Comparison of ENCODE assay signal across 9 cellular contexts in genomic region chr1:27643626-27644368, GRCh38. TPM values are rescaled to one million over a fixed set of nuclear protein-coding genes. Genes with fewer than 3 reads are reported as not detected.
A peak's percentile ranks its signal among the peaks of the same experiment; 100 is the strongest.
DNase-seq lines count a peak whose midpoint lies in the region; ATAC-seq and TF ChIP-seq lines count a peak whose summit lies in the region.
"Had no signal": no experiment of that assay in that cellular context is flagged by ENCODE, and none has a peak within 500 bp of the region (broad histone marks: within the 10 kb centered on the region; RNA-seq: fewer than 3 reads in every experiment).

No MANE protein-coding gene starts in this region.

- POLR2A ChIA-PET in Caco-2 (lab: Charles Lee): no interaction called here

- DNase-seq in Caco-2: peak in 1 of 2 experiments; percentile 55
- peak; percentile 54 for DNase-seq in SK-N-DZ (ENCODE audit: low spot score)
- DNase-seq in activated naive CD4-positive, alpha-beta T cell treated with anti-CD3 and anti-CD28 coated beads for 36 hours: peak; percentile 81
- DNase-seq in heart right ventricle: peak in 1 of 2 donors; percentile 57
- peak in 2 of 3 donors; percentile 48 to 68 for DNase-seq in stimulated activated CD4-positive, alpha-beta T cell treated with anti-CD3 and anti-CD28 coated beads, Interleukin-12 subunit alpha, Interleukin-12 subunit beta, amount 100 ng/mL, for 48 hours (ENCODE audit: low read depth in 2 of 3, low spot score in 1 of 3)
- no peak for DNase-seq in GM19240 (ENCODE audit: insufficient read length, low spot score)

- no peak overlapping the region for H3K4me3 ChIP-seq in Caco-2 (ENCODE audit: low read depth, low read length)
- H3K4me3 ChIP-seq in heart right ventricle: no peak overlapping the region

- TF ChIP-seq CTCF in Caco-2 (IDR thresholded peaks at IDR 0.05; ENCODE audit: insufficient read depth in 1 of 2, low read depth in 1 of 2, low read length in 1 of 2, severe bottlenecking in 1 of 2, unreplicated experiment in 1 of 2) (peak; percentile 63 to 75), heart right ventricle (IDR thresholded peaks at IDR 0.05) (peak; percentile 69 to 87 (median 80))

- H3K27ac Mint-ChIP-seq in Caco-2 (ENCODE audit: unreplicated experiment): no peak overlapping the region
- H3K27ac Mint-ChIP-seq in activated naive CD4-positive, alpha-beta T cell treated with anti-CD3 and anti-CD28 coated beads for 36 hours: no peak overlapping the region

- intact Hi-C loops in Caco-2 (cut with micrococcal nuclease; ENCODE audit: unreplicated experiment) (loop anchor here (1.0 kb wide), 1 partner anchor 21 kb away; no protein-coding TSS in a partner anchor), heart right ventricle (cut with DNase I) (loop anchor here in 1 of 10 donors (2.0 kb wide), 1 partner anchor 19 kb away; no protein-coding TSS in a partner anchor)
- intact Hi-C loops in activated naive CD4-positive, alpha-beta T cell treated with anti-CD3 and anti-CD28 coated beads for 36 hours (cut with micrococcal nuclease): loop anchor here (1.0 kb wide), 1 partner anchor 20 kb away; no protein-coding TSS in a partner anchor

- CTCF ChIA-PET in Caco-2 (lab: Charles Lee): interaction anchor here (1.0 kb wide), 2 partner anchors 19 to 82 kb away, joined by 3 to 8 read pairs; no protein-coding TSS in a partner anchor
- CTCF ChIA-PET in activated naive CD4-positive, alpha-beta T cell treated with anti-CD3 and anti-CD28 coated beads for 36 hours (lab: Charles Lee): interaction anchor here (0.7 to 2.1 kb wide), 10 partner anchors 9 to 89 kb away, joined by 3 to 30 read pairs (median 4); no protein-coding TSS in a partner anchor

- H3K9me3 ChIP-seq in Caco-2 (no peaks in the 10 kb centered on the region), heart right ventricle (no peaks in the 10 kb centered on the region)

- no peaks in the 10 kb centered on the region for H3K36me3 Mint-ChIP-seq in Caco-2 (ENCODE audit: insufficient read depth, unreplicated experiment)
- H3K36me3 Mint-ChIP-seq in activated naive CD4-positive, alpha-beta T cell treated with anti-CD3 and anti-CD28 coated beads for 36 hours (ENCODE audit: low read depth): no peaks in the 10 kb centered on the region
- H3K36me3 Mint-ChIP-seq: IgD-negative memory B cell had no signal

- H3K27me3 ChIP-seq in Caco-2 (replicated peaks; ENCODE audit: control insufficient read depth, insufficient read depth, low read length) (no peaks in the 10 kb centered on the region), heart right ventricle (no peaks in the 10 kb centered on the region)

- BruUV-seq in Caco-2 (replicated peaks; lab: Mats Ljungman, UMichigan): no TSS peak

- H3K36me3 ChIP-seq in Caco-2 (ENCODE audit: control insufficient read depth, insufficient read depth, low read length) (no peaks in the 10 kb centered on the region), heart right ventricle (no peaks in the 10 kb centered on the region)

- H3K4me1 ChIP-seq in Caco-2 (no peaks in the 10 kb centered on the region), heart right ventricle (peaks cover 4 to 30% (median 9%) of the 10 kb centered on the region in 9 donors)

- H3K9me3 Mint-ChIP-seq in Caco-2 (ENCODE audit: unreplicated experiment): no peaks in the 10 kb centered on the region
- H3K9me3 Mint-ChIP-seq in activated naive CD4-positive, alpha-beta T cell treated with anti-CD3 and anti-CD28 coated beads for 36 hours: no peaks in the 10 kb centered on the region
- H3K9me3 Mint-ChIP-seq: IgD-negative memory B cell had no signal

- WGBS in heart right ventricle, 2 donors: 36 to 40% methylated on average over 12 of the region's 12 CpGs

- no peaks in the 10 kb centered on the region for H3K27me3 Mint-ChIP-seq in Caco-2 (ENCODE audit: insufficient read depth, unreplicated experiment)
- no peaks in the 10 kb centered on the region for H3K27me3 Mint-ChIP-seq in activated naive CD4-positive, alpha-beta T cell treated with anti-CD3 and anti-CD28 coated beads for 36 hours (ENCODE audit: low read depth)
- H3K27me3 Mint-ChIP-seq: IgD-negative memory B cell had no signal

- H3K27ac ChIP-seq in heart right ventricle: peak overlapping the region in 2 of 10 donors; percentile 5 to 31

- no peak overlapping the region for H3K4me3 Mint-ChIP-seq in Caco-2 (ENCODE audit: unreplicated experiment)
- H3K4me3 Mint-ChIP-seq in activated naive CD4-positive, alpha-beta T cell treated with anti-CD3 and anti-CD28 coated beads for 36 hours: no peak overlapping the region

- ATAC-seq in HG02610 (IDR thresholded peaks at IDR 0.05; ENCODE audit: unreplicated experiment) (peak; percentile 78), heart right ventricle (peak; percentile 14 to 77 (median 67)), HG02588 (IDR thresholded peaks at IDR 0.05; ENCODE audit: unreplicated experiment) (no peak)

- no peaks in the 10 kb centered on the region for H3K4me1 Mint-ChIP-seq in Caco-2 (ENCODE audit: low read depth, unreplicated experiment)
- H3K4me1 Mint-ChIP-seq in activated naive CD4-positive, alpha-beta T cell treated with anti-CD3 and anti-CD28 coated beads for 36 hours (ENCODE audit: low read depth): peaks cover 12% of the 10 kb centered on the region

RNA-seq across cellular contexts. Expression of gene FGR, which starts 8.8 kb away (rescaled TPM):
- not detected in 2 replicates for total RNA-seq in Caco-2 (2022)
- polyA plus RNA-seq in SK-N-DZ (2014; cell fraction: cytosol; rRNA removed): not detected in 2 replicates
- polyA plus RNA-seq in SK-N-DZ (2014; cell fraction: nucleus; rRNA removed): not detected in 2 replicates
- under 1 TPM; 0.10 to 0.14 TPM for total RNA-seq in activated naive CD4-positive, alpha-beta T cell treated with anti-CD3 and anti-CD28 coated beads for 36 hours
- 10 to 100 TPM in 1 of 10 donors, 1 to 10 TPM in 9; 1.4 to 11.0 (median 2.4) TPM for total RNA-seq in heart right ventricle
- polyA plus RNA-seq in heart right ventricle: 1 to 10 TPM; 4.8 to 6.9 TPM

RNA-seq across cellular contexts. Expression of gene IFI6, which starts 28.2 kb away (rescaled TPM):
- total RNA-seq in Caco-2 (2022) (39.0 and 44.5 TPM in 2 replicates), heart right ventricle (100 to 1,000 TPM in 2 of 10 donors, 10 to 100 TPM in 8; 24.2 to 143 (median 43.7) TPM)
- polyA plus RNA-seq in SK-N-DZ (2014; cell fraction: cytosol; rRNA removed): 1.6 and 4.4 TPM in 2 replicates
- 0.45 TPM in 1 of 2 replicates, not detected in the other for polyA plus RNA-seq in SK-N-DZ (2014; cell fraction: nucleus; rRNA removed)
- 100 to 1,000 TPM; 115 to 125 TPM for total RNA-seq in activated naive CD4-positive, alpha-beta T cell treated with anti-CD3 and anti-CD28 coated beads for 36 hours
- polyA plus RNA-seq in heart right ventricle: 10 to 100 TPM; 50.6 to 97.2 TPM

RNA-seq across cellular contexts. Expression of gene AHDC1, which starts 39.9 kb away (rescaled TPM):
- total RNA-seq in Caco-2 (2022) (17.0 and 17.3 TPM in 2 replicates), heart right ventricle (10 to 100 TPM; 32.2 to 53.1 (median 42.9) TPM)
- polyA plus RNA-seq in SK-N-DZ (2014; cell fraction: cytosol; rRNA removed): 1.5 and 3.5 TPM in 2 replicates
- 3.2 and 3.8 TPM in 2 replicates for polyA plus RNA-seq in SK-N-DZ (2014; cell fraction: nucleus; rRNA removed)
- 10 to 100 TPM in 1 of 2 experiments, 1 to 10 TPM in 1; 7.7 to 10.1 TPM for total RNA-seq in activated naive CD4-positive, alpha-beta T cell treated with anti-CD3 and anti-CD28 coated beads for 36 hours
- polyA plus RNA-seq in heart right ventricle: 10 to 100 TPM; 17.0 to 33.7 TPM
